In the genomic region with DNA sequence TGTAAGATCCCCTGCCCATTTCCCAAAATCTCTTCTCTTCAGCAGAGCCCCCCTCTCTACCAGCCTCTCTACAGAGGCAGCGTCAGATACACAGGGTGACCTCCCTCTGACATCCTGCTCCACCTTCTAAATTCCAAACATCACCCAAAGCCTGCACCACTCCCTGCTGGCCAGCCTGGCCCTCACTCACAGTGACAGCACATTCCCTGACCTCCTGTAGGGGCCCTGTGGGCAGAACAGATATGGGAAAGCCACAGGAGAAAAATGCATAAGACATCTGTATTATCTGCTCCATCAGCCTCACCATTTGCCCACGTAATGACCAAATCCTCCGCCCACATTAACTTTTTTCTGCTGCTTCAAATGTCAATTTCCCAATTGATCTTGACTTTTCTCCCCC, we compare ENCODE assay signal across 13 cellular contexts. TPM values are rescaled to one million over a fixed set of nuclear protein-coding genes. Genes with fewer than 3 reads are reported as not detected.
DNase-seq lines count a peak whose midpoint lies in the region; ATAC-seq and TF ChIP-seq lines count a peak whose summit lies in the region.
"Had no signal": no experiment of that assay in that cellular context is flagged by ENCODE, and none has a peak within 500 bp of the region (broad histone marks: within the 10 kb centered on the region; RNA-seq: fewer than 3 reads in every experiment).

No MANE protein-coding gene starts in this region.

- H3K27me3 Mint-ChIP-seq in activated CD4-positive, alpha-beta memory T cell treated with anti-CD3 and anti-CD28 coated beads for 36 hours, result no peaks in the 10 kb centered on the region

- TF ChIP-seq EP300 in gastroesophageal sphincter (IDR thresholded peaks at IDR 0.05), result no peak

- H3K36me3 Mint-ChIP-seq in activated CD4-positive, alpha-beta memory T cell treated with anti-CD3 and anti-CD28 coated beads for 36 hours, result peaks cover 34% of the 10 kb centered on the region

- H3K4me3 Mint-ChIP-seq in activated CD4-positive, alpha-beta memory T cell treated with anti-CD3 and anti-CD28 coated beads for 36 hours, result peak overlapping the region; percentile 46

- H3K27ac ChIP-seq in gastroesophageal sphincter, result no peak overlapping the region
- H3K27ac ChIP-seq: epithelial cell of prostate, stomach had no signal

- no peak for TF ChIP-seq POLR2A in gastroesophageal sphincter (IDR thresholded peaks at IDR 0.05)

- CTCF ChIA-PET in BJ (lab: Yijun Ruan, JAX), result interaction anchor here (1.7 kb wide), 1 partner anchor 10 kb away, joined by 5 read pairs; no protein-coding TSS in a partner anchor
- CTCF ChIA-PET in activated CD4-positive, alpha-beta memory T cell treated with anti-CD3 and anti-CD28 coated beads for 36 hours (lab: Charles Lee), result interaction anchor here (0.5 to 3.3 kb wide), 4 partner anchors 25 to 99 kb away, joined by 3 to 16 read pairs (median 4); no protein-coding TSS in a partner anchor

- no peaks in the 10 kb centered on the region for H3K4me1 ChIP-seq in gastroesophageal sphincter
- H3K4me1 ChIP-seq: stomach had no signal

- peaks cover 0 to 27% (median 0%) of the 10 kb centered on the region in 3 donors for H3K9me3 ChIP-seq in gastroesophageal sphincter

- peak overlapping the region; percentile 63 for H3K27ac Mint-ChIP-seq in activated CD4-positive, alpha-beta memory T cell treated with anti-CD3 and anti-CD28 coated beads for 36 hours

- H3K4me3 ChIP-seq in BJ (ENCODE audit: low read depth, low read length) (no peak overlapping the region), gastroesophageal sphincter (no peak overlapping the region)
- H3K4me3 ChIP-seq: lung, stomach had no signal

- peaks cover 82% of the 10 kb centered on the region for H3K4me1 Mint-ChIP-seq in activated CD4-positive, alpha-beta memory T cell treated with anti-CD3 and anti-CD28 coated beads for 36 hours (ENCODE audit: low read depth)

- no peak for DNase-seq in BJ (ENCODE audit: low read depth)
- DNase-seq in ELR (ENCODE audit: low read depth), result peak; percentile 54
- no peak for DNase-seq in activated CD4-positive, alpha-beta memory T cell treated with anti-CD3 and anti-CD28 coated beads for 36 hours
- DNase-seq in islet precursor cell, result peak; percentile 76
- DNase-seq in DMS79 treated with DMSO at 0.1 percent for 48 hours (lab: John Stamatoyannopoulos, UW), result no peak
- DNase-seq in NCI-H146 treated with DMSO at 0.1 percent for 48 hours (lab: John Stamatoyannopoulos, UW; ENCODE audit: unreplicated experiment), result no peak
- DNase-seq: hypothalamus; NCI-H2081 treated with DMSO at 0.1 percent for 48 hours; NK-92 treated with Interleukin-12 subunit alpha and Interleukin-12 subunit beta, amount 100 ng/mL, for 24 hours; stomach had no signal

- 0 out of 2 replicates have a peak, but pooled peaks have one; percentile 7 for TF ChIP-seq CTCF in BJ (IDR thresholded peaks at IDR 0.05; ENCODE audit: insufficient read depth, low read depth, low read length)
- TF ChIP-seq CTCF in gastroesophageal sphincter (IDR thresholded peaks at IDR 0.05), result no peak

- peaks cover 13% of the 10 kb centered on the region for H3K9me3 Mint-ChIP-seq in activated CD4-positive, alpha-beta memory T cell treated with anti-CD3 and anti-CD28 coated beads for 36 hours

- no peak for ATAC-seq in gastroesophageal sphincter

- WGBS in gastroesophageal sphincter (ENCODE audit: low coverage in 1 of 2), 2 donors, result 54 to 65% methylated on average over 3 of the region's 3 CpGs

- H3K36me3 ChIP-seq in BJ (ENCODE audit: control insufficient read depth, insufficient read depth, low read length), result no peaks in the 10 kb centered on the region
- H3K36me3 ChIP-seq in gastroesophageal sphincter, result no peaks in the 10 kb centered on the region
- H3K36me3 ChIP-seq: stomach had no signal

- intact Hi-C loops in activated CD4-positive, alpha-beta memory T cell treated with anti-CD3 and anti-CD28 coated beads for 36 hours (cut with micrococcal nuclease), result no loop called here

- H3K27me3 ChIP-seq in BJ (ENCODE audit: control insufficient read depth, insufficient read depth, low read length), result no peaks in the 10 kb centered on the region
- H3K27me3 ChIP-seq in gastroesophageal sphincter, result no peaks in the 10 kb centered on the region
- H3K27me3 ChIP-seq: stomach had no signal

- POLR2A ChIA-PET in BJ (lab: Charles Lee), result no interaction called here
- POLR2A ChIA-PET in activated CD4-positive, alpha-beta memory T cell treated with anti-CD3 and anti-CD28 coated beads for 36 hours (lab: Charles Lee), result interaction anchor here (1.4 kb wide), 1 partner anchor 16 kb away, joined by 3 read pairs; no protein-coding TSS in a partner anchor

RNA-seq across cellular contexts. Expression of a gene that starts 40.6 kb away (rescaled TPM):
- polyA plus RNA-seq in BJ (2011; rRNA removed), result 3.0 and 3.8 TPM in 2 replicates
- polyA minus RNA-seq in BJ (2011; rRNA and poly(A)+ RNA removed), result 4.1 and 4.8 TPM in 2 replicates
- total RNA-seq in activated CD4-positive, alpha-beta memory T cell treated with anti-CD3 and anti-CD28 coated beads for 36 hours, result 10 to 100 TPM; 29.6 to 30.1 TPM
- 1 to 10 TPM in 2 of 4 donors, under 1 TPM in 2; 0.47 to 2.7 (median 1.4) TPM for total RNA-seq in gastroesophageal sphincter

Comparison
In these comparisons a context has a peak if more than half of its experiments do, and no peak if none do; other contexts are left out.
1. DNase-seq: peak in ELR (single experiment) and islet precursor cell (single experiment); none in BJ (single experiment), activated CD4-positive, alpha-beta memory T cell treated with anti-CD3 and anti-CD28 coated beads for 36 hours (single experiment), DMS79 treated with DMSO at 0.1 percent for 48 hours (single experiment) and NCI-H146 treated with DMSO at 0.1 percent for 48 hours (single experiment).
2. RNA of a gene that starts 40.6 kb away (total RNA-seq): 29.6 to 30.1 TPM in activated CD4-positive, alpha-beta memory T cell treated with anti-CD3 and anti-CD28 coated beads for 36 hours; 0.47 to 2.7 TPM in gastroesophageal sphincter; every median in the first group is over 4 times any median in the second.